ENCODE assay signal across 8 cellular contexts in genomic region chr16:64138621-64139020, GRCh38.
"Had no signal": no experiment of that assay in that cellular context is flagged by ENCODE, and none has a peak within 500 bp of the region (broad histone marks: within the 10 kb centered on the region; RNA-seq: fewer than 3 reads in every experiment).

No MANE protein-coding gene starts in this region.

- DNase-seq: GM23248, GOT3, H7, H9, HCEC 1CT, HFFc6 had no signal

- ATAC-seq: GM23338, HCT116 had no signal
